In genomic region chr4:6418193-6418755, GRCh38 we compare ENCODE assay signal across 17 cellular contexts. TPM values are rescaled to one million over a fixed set of nuclear protein-coding genes. Genes with fewer than 3 reads are reported as not detected.
DNase-seq lines count a peak whose midpoint lies in the region; ATAC-seq, FAIRE-seq and TF ChIP-seq lines count a peak whose summit lies in the region.
"Had no signal": no experiment of that assay in that cellular context is flagged by ENCODE, and none has a peak within 500 bp of the region (broad histone marks: within the 10 kb centered on the region; RNA-seq: fewer than 3 reads in every experiment).

No MANE protein-coding gene starts in this region.

- H3K27me3 ChIP-seq in BLaER1 treated with 17β-estradiol and CSF1 and Interleukin-3, amounts not matched to agents 10 nM and 100 nM, result no peaks in the 10 kb centered on the region
- H3K27me3 ChIP-seq in K562 (ENCODE audit: control insufficient read depth in 2 of 2, insufficient read depth in 2 of 2, low read length in 2 of 2) (peaks cover 3 to 23% of the 10 kb centered on the region in 2 experiments; a peak in 3 of 5 replicates), neuronal stem cell (ENCODE audit: control insufficient read depth in 3 of 3, insufficient read depth in 3 of 3, low read depth in 1 of 3, low read length in 3 of 3) (peaks cover 0 to 9% (median 0%) of the 10 kb centered on the region in 3 experiments)
- H3K27me3 ChIP-seq: BE2C had no signal

- no peaks in the 10 kb centered on the region for H3K9me1 ChIP-seq in K562 (ENCODE audit: control insufficient read depth, insufficient read depth, low read length)

- H3K79me2 ChIP-seq in K562 (ENCODE audit: control insufficient read depth, insufficient read depth, low read length), result no peaks in the 10 kb centered on the region

- peak overlapping the region; percentile 23 for H3K18ac ChIP-seq in neuronal stem cell (ENCODE audit: low read length)

- no peak for TF ChIP-seq RAD21 in K562 (CRISPR knock-in tag; conservative IDR thresholded peaks at IDR 0.05 in 1 of 2, IDR thresholded peaks at IDR 0.05 in 1 of 2)

- no peak for TF ChIP-seq POLR2A in K562 (conservative IDR thresholded peaks at IDR 0.05)

- H2BK15ac ChIP-seq in neuronal stem cell (ENCODE audit: low read length), result no peak overlapping the region

- DNase-seq in K562 (ENCODE audit: extremely low read depth in 1 of 4, low spot score in 3 of 4), result no peak
- DNase-seq in glutamatergic neuron, result no peak
- no peak for DNase-seq in neuronal stem cell (ENCODE audit: low spot score)
- DNase-seq in activated CD8-positive, alpha-beta memory T cell treated with anti-CD3 and anti-CD28 coated beads, Interleukin-2, amount 10 ng/mL, durations not matched to agents 7 days and 5 days, result no peak
- DNase-seq in stimulated activated CD4-positive, alpha-beta T cell treated with anti-CD3 and anti-CD28 coated beads, Interleukin-15, amount 100 ng/mL, for 24 hours, result no peak
- DNase-seq in effector CD4-positive, alpha-beta T cell, result no peak
- no peak for DNase-seq in NCI-H1048 (lab: John Stamatoyannopoulos, UW)
- DNase-seq: BE2C; Caco-2; CD8-positive, alpha-beta memory T cell; DND-41; GDM1; HCEC 1CT; HFFc6 had no signal

- H3K4ac ChIP-seq in neuronal stem cell (ENCODE audit: low read length), result no peak overlapping the region

- no peak for FAIRE-seq in K562 (lab: Jason Lieb, UNC)
- FAIRE-seq: A549, GM19239 had no signal

- H3K4me2 ChIP-seq in BLaER1 treated with 17β-estradiol and CSF1 and Interleukin-3, amounts not matched to agents 10 nM and 100 nM, result peak overlapping the region in 7 of 11 experiments; percentile 21 to 60 (median 50); a peak in 14 of 22 replicates
- H3K4me2 ChIP-seq in K562 (ENCODE audit: insufficient read depth, low read length) (no peak overlapping the region), neuronal stem cell (ENCODE audit: insufficient read depth, low read length, poor library complexity, severe bottlenecking) (no peak overlapping the region)
- H3K4me2 ChIP-seq: A549 had no signal

- H2BK12ac ChIP-seq in neuronal stem cell (ENCODE audit: low read length), result no peak overlapping the region

- H3K36me3 Mint-ChIP-seq in glutamatergic neuron (ENCODE audit: unreplicated experiment), result no peaks in the 10 kb centered on the region
- H3K36me3 Mint-ChIP-seq in activated CD8-positive, alpha-beta memory T cell treated with anti-CD3 and anti-CD28 coated beads, Interleukin-2, amount 10 ng/mL, durations not matched to agents 7 days and 5 days, result no peaks in the 10 kb centered on the region
- H3K36me3 Mint-ChIP-seq: CD8-positive, alpha-beta memory T cell had no signal

- H3K4me3 Mint-ChIP-seq in glutamatergic neuron (ENCODE audit: unreplicated experiment), result peak overlapping the region; percentile 30
- H3K4me3 Mint-ChIP-seq in activated CD8-positive, alpha-beta memory T cell treated with anti-CD3 and anti-CD28 coated beads, Interleukin-2, amount 10 ng/mL, durations not matched to agents 7 days and 5 days, result no peak overlapping the region
- H3K4me3 Mint-ChIP-seq: CD8-positive, alpha-beta memory T cell; HFFc6 had no signal

- H3K79me1 ChIP-seq in neuronal stem cell (ENCODE audit: low read depth, low read length), result no peaks in the 10 kb centered on the region

- no peak overlapping the region for H3K4me3 ChIP-seq in BLaER1 treated with 17β-estradiol and CSF1 and Interleukin-3, amounts not matched to agents 10 nM and 100 nM
- no peak overlapping the region for H3K4me3 ChIP-seq in K562
- H3K4me3 ChIP-seq in neuronal stem cell (ENCODE audit: low read length in 2 of 2), result no peak overlapping the region
- H3K4me3 ChIP-seq: A549 had no signal

- TF ChIP-seq CTCF in K562 (IDR thresholded peaks at IDR 0.05 in 2 of 3, conservative IDR thresholded peaks at IDR 0.05 in 1 of 3; ENCODE audit: insufficient read depth in 2 of 3, low read depth in 1 of 3, low read length in 3 of 3) (no peak), glutamatergic neuron (IDR thresholded peaks at IDR 0.05; ENCODE audit: partially characterized antibody, unreplicated experiment) (no peak)

- H3K27me3 Mint-ChIP-seq in glutamatergic neuron (ENCODE audit: unreplicated experiment), result peaks cover 8% of the 10 kb centered on the region
- H3K27me3 Mint-ChIP-seq in activated CD8-positive, alpha-beta memory T cell treated with anti-CD3 and anti-CD28 coated beads, Interleukin-2, amount 10 ng/mL, durations not matched to agents 7 days and 5 days, result peaks cover 10% of the 10 kb centered on the region

- in situ Hi-C loops in K562 (cut with MboI), result no loop called here

- H3K9me3 ChIP-seq in BLaER1 treated with 17β-estradiol and CSF1 and Interleukin-3, amounts not matched to agents 10 nM and 100 nM (replicated peaks in 1 of 11), result peaks cover 0 to 20% (median 13%) of the 10 kb centered on the region in 11 experiments; a peak in 18 of 22 replicates
- no peaks in the 10 kb centered on the region for H3K9me3 ChIP-seq in K562 (replicated peaks; ENCODE audit: control insufficient read depth, insufficient read depth, low read depth, low read length)
- H3K9me3 ChIP-seq in neuronal stem cell (replicated peaks in 1 of 2; ENCODE audit: control insufficient read depth in 2 of 2, insufficient read depth in 1 of 2, low read depth in 1 of 2, low read length in 2 of 2), result no peaks in the 10 kb centered on the region
- H3K9me3 ChIP-seq: A549, BE2C, Caco-2 had no signal

- no peaks in the 10 kb centered on the region for H3K36me3 ChIP-seq in BLaER1 treated with 17β-estradiol and CSF1 and Interleukin-3, amounts not matched to agents 10 nM and 100 nM
- H3K36me3 ChIP-seq in K562 (ENCODE audit: control insufficient read depth, insufficient read depth, low read length) (no peaks in the 10 kb centered on the region), neuronal stem cell (replicated peaks in 1 of 2; ENCODE audit: control insufficient read depth in 2 of 2, insufficient read depth in 2 of 2, low read length in 2 of 2) (no peaks in the 10 kb centered on the region)
- H3K36me3 ChIP-seq: BE2C had no signal

- peaks cover 7% of the 10 kb centered on the region for H3K4me1 Mint-ChIP-seq in glutamatergic neuron (ENCODE audit: low read depth, unreplicated experiment)
- H3K4me1 Mint-ChIP-seq in activated CD8-positive, alpha-beta memory T cell treated with anti-CD3 and anti-CD28 coated beads, Interleukin-2, amount 10 ng/mL, durations not matched to agents 7 days and 5 days, result no peaks in the 10 kb centered on the region
- H3K4me1 Mint-ChIP-seq: CD8-positive, alpha-beta memory T cell had no signal

- no TSS peak for BruUV-seq in K562 (replicated peaks; lab: Mats Ljungman, UMichigan)

- H3K27ac ChIP-seq in BLaER1 treated with 17β-estradiol and CSF1 and Interleukin-3, amounts not matched to agents 10 nM and 100 nM, result no peak overlapping the region
- H3K27ac ChIP-seq in K562 (ENCODE audit: extremely low read depth, low read depth, low read length), result no peak overlapping the region
- no peak overlapping the region for H3K27ac ChIP-seq in neuronal stem cell (replicated peaks; ENCODE audit: low read length)
- H3K27ac ChIP-seq: A549 had no signal

- no peak overlapping the region for H2AFZ ChIP-seq in K562 (ENCODE audit: low read depth, low read length)
- no peak overlapping the region for H2AFZ ChIP-seq in neuronal stem cell (ENCODE audit: low read length)

- no peak overlapping the region for H3K14ac ChIP-seq in neuronal stem cell (ENCODE audit: low read length)

- H4K8ac ChIP-seq in neuronal stem cell (ENCODE audit: low read depth, low read length), result no peak overlapping the region

- no peak overlapping the region for H3K23ac ChIP-seq in neuronal stem cell (ENCODE audit: low read depth, low read length, poor library complexity)

- H3K4me1 ChIP-seq in BLaER1 treated with 17β-estradiol and CSF1 and Interleukin-3, amounts not matched to agents 10 nM and 100 nM, result peaks cover 0 to 53% (median 39%) of the 10 kb centered on the region in 10 experiments; a peak in 15 of 20 replicates
- H3K4me1 ChIP-seq in K562 (replicated peaks in 1 of 2; ENCODE audit: control insufficient read depth in 2 of 2, insufficient read depth in 2 of 2, low read length in 2 of 2), result peaks cover 0 to 4% of the 10 kb centered on the region in 2 experiments; a peak in 3 of 5 replicates
- peaks cover 6 to 9% of the 10 kb centered on the region in 2 donors for H3K4me1 ChIP-seq in neuronal stem cell (ENCODE audit: control insufficient read depth in 2 of 2, insufficient read depth in 1 of 2, low read depth in 1 of 2, low read length in 2 of 2)
- H3K4me1 ChIP-seq: BE2C, Caco-2 had no signal

- no peak overlapping the region for H2AK5ac ChIP-seq in neuronal stem cell (ENCODE audit: low read depth, low read length)

- peak overlapping the region in 1 of 11 experiments; percentile 41; a peak in 1 of 22 replicates for H3K9ac ChIP-seq in BLaER1 treated with 17β-estradiol and CSF1 and Interleukin-3, amounts not matched to agents 10 nM and 100 nM
- no peak overlapping the region for H3K9ac ChIP-seq in K562 (ENCODE audit: insufficient read depth in 1 of 2, low read depth in 2 of 2, low read length in 2 of 2)
- no peak overlapping the region for H3K9ac ChIP-seq in neuronal stem cell (ENCODE audit: low read depth, low read length, poor library complexity)

- 0% methylated on average over 8 of the region's 9 CpGs for WGBS in K562 (ENCODE audit: insufficient coverage, low coverage, missing lambda C conversion rate)
- no CpG with 5 or more reads among the region's 9 CpGs for WGBS in neuronal stem cell (ENCODE audit: extremely low coverage in 2 of 2, insufficient read length in 2 of 2, insufficient replicate concordance in 1 of 2), 2 donors

- no peaks in the 10 kb centered on the region; a peak in 1 of 22 replicates for H4K20me1 ChIP-seq in BLaER1 treated with 17β-estradiol and CSF1 and Interleukin-3, amounts not matched to agents 10 nM and 100 nM
- no peaks in the 10 kb centered on the region; the same call in 1 of the 2 replicates for H4K20me1 ChIP-seq in K562 (replicated peaks; ENCODE audit: control insufficient read depth, insufficient read depth, low read length)

- no peak for ATAC-seq in K562
- no peak for ATAC-seq in activated CD8-positive, alpha-beta memory T cell treated with anti-CD3 and anti-CD28 coated beads, Interleukin-2, amount 10 ng/mL, durations not matched to agents 7 days and 5 days
- ATAC-seq: A549 had no signal

- no peak for TF ChIP-seq EP300 in K562 (IDR thresholded peaks at IDR 0.05; ENCODE audit: low read length)

- no peak overlapping the region for H3K27ac Mint-ChIP-seq in glutamatergic neuron (ENCODE audit: unreplicated experiment)
- H3K27ac Mint-ChIP-seq in activated CD8-positive, alpha-beta memory T cell treated with anti-CD3 and anti-CD28 coated beads, Interleukin-2, amount 10 ng/mL, durations not matched to agents 7 days and 5 days, result no peak overlapping the region
- H3K27ac Mint-ChIP-seq: CD8-positive, alpha-beta memory T cell; HFFc6 had no signal

- no peak overlapping the region for H2BK120ac ChIP-seq in neuronal stem cell (ENCODE audit: low read depth, low read length)

- peak overlapping the region; percentile 8 for H2BK5ac ChIP-seq in neuronal stem cell (ENCODE audit: low read length)

- CTCF ChIA-PET in K562 (lab: Yijun Ruan, JAX; ENCODE audit: low intra/inter-chr PET ratio), result no interaction called here
- CTCF ChIA-PET in activated CD8-positive, alpha-beta memory T cell treated with anti-CD3 and anti-CD28 coated beads, Interleukin-2, amount 10 ng/mL, durations not matched to agents 7 days and 5 days (lab: Charles Lee), result no interaction called here

- intact Hi-C loops in K562 (cut with micrococcal nuclease), result no loop called here

- H4K91ac ChIP-seq in neuronal stem cell (ENCODE audit: low read depth, low read length, poor library complexity), result no peak overlapping the region

- H3K9me3 Mint-ChIP-seq in glutamatergic neuron (ENCODE audit: unreplicated experiment), result no peaks in the 10 kb centered on the region
- H3K9me3 Mint-ChIP-seq in activated CD8-positive, alpha-beta memory T cell treated with anti-CD3 and anti-CD28 coated beads, Interleukin-2, amount 10 ng/mL, durations not matched to agents 7 days and 5 days (ENCODE audit: low read depth), result no peaks in the 10 kb centered on the region
- H3K9me3 Mint-ChIP-seq: HFFc6 had no signal

- POLR2A ChIA-PET in K562 (lab: Yijun Ruan, JAX), result interaction anchor here (0.7 to 1.1 kb wide), 2 partner anchors 11 to 342 kb away, joined by 3 read pairs; no protein-coding TSS in a partner anchor

RNA-seq across cellular contexts. Expression of gene PPP2R2C, which starts 54.1 kb away (rescaled TPM):
- not detected in 2 replicates for total RNA-seq in K562 (2011; cell fraction: chromatin; rRNA removed; ENCODE audit: low replicate concordance)
- not detected in 2 replicates for total RNA-seq in K562 (2011; cell fraction: nucleolus; rRNA removed)
- total RNA-seq in K562 (2011; cell fraction: nucleoplasm; rRNA removed), result not detected in 2 replicates
- total RNA-seq in K562 (2014; rRNA removed) (not detected in 2 replicates), K562 (2014; rRNA removed; fragmentation: Illumina TruSeq; extraction: Trizol) (not detected in 2 replicates), K562 (2015; rRNA removed; fragmentation: Illumina TruSeq; extraction: Trizol) (not detected in 2 replicates), K562 (2021) (0.04 TPM in 1 of 2 replicates, not detected in the other), glutamatergic neuron (ENCODE audit: unreplicated experiment) (9.4 TPM)
- polyA plus RNA-seq in K562 (2011; rRNA removed) (0.06 TPM in 1 of 2 replicates, not detected in the other), K562 (2014; fragmentation: Illumina TruSeq; extraction: Trizol) (not detected in 2 replicates), K562 (2014; fragmentation: Nextera tagmentation; extraction: Ambion mirVana) (not detected), K562 (2014; rRNA removed) (not detected in 2 replicates)
- 0.15 TPM in 1 of 2 replicates, not detected in the other for polyA plus RNA-seq in K562 (2011; cell fraction: cytosol; rRNA removed)
- polyA plus RNA-seq in K562 (2011; cell fraction: nucleus; rRNA removed), result not detected in 2 replicates
- polyA plus RNA-seq in K562 (2012), result 0.03 and 0.12 TPM in 2 replicates
- polyA minus RNA-seq in K562 (2011; rRNA and poly(A)+ RNA removed), result not detected in 2 replicates
- not detected in 2 replicates for polyA minus RNA-seq in K562 (2011; cell fraction: cytosol; rRNA and poly(A)+ RNA removed)
- polyA minus RNA-seq in K562 (2011; cell fraction: nucleus; rRNA and poly(A)+ RNA removed), result not detected in 2 replicates
- 3.3 TPM for polyA plus RNA-seq in neuronal stem cell (2013, experiment 1 of 2)
- polyA plus RNA-seq in neuronal stem cell (2013, experiment 2 of 2), result 3.1 TPM
- total RNA-seq in activated CD8-positive, alpha-beta memory T cell treated with anti-CD3 and anti-CD28 coated beads, Interleukin-2, amount 10 ng/mL, durations not matched to agents 7 days and 5 days, result not detected
- total RNA-seq: Caco-2; CD8-positive, alpha-beta memory T cell had no signal
- polyA plus RNA-seq: CD8-positive, alpha-beta memory T cell had no signal

Comparison
In these comparisons a context has a peak if more than half of its experiments do, and no peak if none do; other contexts are left out.
1. H3K4me2 ChIP-seq: peak in BLaER1 treated with 17β-estradiol and CSF1 and Interleukin-3, amounts not matched to agents 10 nM and 100 nM (7 of 11); none in K562 (single experiment) and neuronal stem cell (single experiment).